ENCODE assay signal across 21 cellular contexts in genomic region chr18:28050561-28050960, GRCh38.
"Had no signal": no experiment of that assay in that cellular context is flagged by ENCODE, and none has a peak within 500 bp of the region (broad histone marks: within the 10 kb centered on the region; RNA-seq: fewer than 3 reads in every experiment).

No MANE protein-coding gene starts in this region.

- H3K27ac ChIP-seq: breast epithelium, sigmoid colon, tibial artery had no signal

- H3K27me3 ChIP-seq: breast epithelium, sigmoid colon, tibial artery had no signal

- H3K4me1 ChIP-seq: breast epithelium, sigmoid colon, tibial artery had no signal

- H3K4me3 Mint-ChIP-seq: activated CD4-positive, alpha-beta T cell treated with anti-CD3 and anti-CD28 coated beads for 36 hours; activated naive CD8-positive, alpha-beta T cell; activated T-cell treated with anti-CD3 and anti-CD28 coated beads, Interleukin-2, amount 50 U/mL, for 24 hours; activated T-helper 17 cell treated with anti-CD3 and anti-CD28 coated beads, Interleukin-2, amount 50 U/mL, for 72 hours; memory B cell; natural killer cell treated with Interleukin-12 subunit alpha and Interleukin-12 subunit beta and Interleukin-15 and Interleukin-18, amount 100 ng/mL, for 72 hours; stimulated activated naive CD8-positive, alpha-beta T cell treated with anti-CD3 and anti-CD28 coated beads, Interleukin-15, Interleukin-2, amounts not matched to agents 100 ng/mL and 50 ng/mL, for 24 hours; T-helper 1 cell treated with Interleukin-12 subunit alpha and Interleukin-12 subunit beta and Interleukin-4 antibody, amounts not matched to agents 30 μg/mL and 1 μg/mL, for 36 hours; WTC11 had no signal

- H3K4me1 Mint-ChIP-seq: activated CD4-positive, alpha-beta T cell treated with anti-CD3 and anti-CD28 coated beads for 36 hours; activated T-helper 17 cell treated with anti-CD3 and anti-CD28 coated beads, Interleukin-2, amount 50 U/mL, for 72 hours; memory B cell had no signal

- H3K27me3 Mint-ChIP-seq: activated CD4-positive, alpha-beta T cell treated with anti-CD3 and anti-CD28 coated beads for 36 hours; activated naive CD8-positive, alpha-beta T cell; activated T-cell treated with anti-CD3 and anti-CD28 coated beads, Interleukin-2, amount 50 U/mL, for 24 hours; activated T-helper 17 cell treated with anti-CD3 and anti-CD28 coated beads, Interleukin-2, amount 50 U/mL, for 72 hours; memory B cell; natural killer cell treated with Interleukin-12 subunit alpha and Interleukin-12 subunit beta and Interleukin-15 and Interleukin-18, amount 100 ng/mL, for 72 hours; stimulated activated naive CD8-positive, alpha-beta T cell treated with anti-CD3 and anti-CD28 coated beads, Interleukin-15, Interleukin-2, amounts not matched to agents 100 ng/mL and 50 ng/mL, for 24 hours had no signal

- H3K4me3 ChIP-seq: breast epithelium, sigmoid colon, tibial artery had no signal

- DNase-seq: activated CD4-positive, alpha-beta T cell treated with anti-CD3 and anti-CD28 coated beads for 36 hours; activated CD4-positive, alpha-beta T cell treated with anti-CD3 and anti-CD28 coated beads, Interleukin-2, amount 50 U/mL, for 4 hours; activated CD8-positive, alpha-beta memory T cell treated with anti-CD3 and anti-CD28 coated beads for 24 hours; activated CD8-positive, alpha-beta memory T cell treated with anti-CD3 and anti-CD28 coated beads, Interleukin-2, amount 50 U/mL, for 4 hours; activated naive CD4-positive, alpha-beta T cell; activated T-cell treated with anti-CD3 and anti-CD28 coated beads, Interleukin-2, amount 50 U/mL, for 24 hours; cerebellar nuclear complex; effector CD4-positive, alpha-beta T cell; left colon; sigmoid colon; substantia nigra; T1000; tibial artery had no signal

- H3K36me3 ChIP-seq: breast epithelium, sigmoid colon, tibial artery had no signal

- H3K36me3 Mint-ChIP-seq: activated naive CD8-positive, alpha-beta T cell; memory B cell; natural killer cell treated with Interleukin-12 subunit alpha and Interleukin-12 subunit beta and Interleukin-15 and Interleukin-18, amount 100 ng/mL, for 72 hours; WTC11 had no signal

- H3K27ac Mint-ChIP-seq: activated CD4-positive, alpha-beta T cell treated with anti-CD3 and anti-CD28 coated beads for 36 hours; activated naive CD8-positive, alpha-beta T cell; activated T-cell treated with anti-CD3 and anti-CD28 coated beads, Interleukin-2, amount 50 U/mL, for 24 hours; activated T-helper 17 cell treated with anti-CD3 and anti-CD28 coated beads, Interleukin-2, amount 50 U/mL, for 72 hours; memory B cell; natural killer cell treated with Interleukin-12 subunit alpha and Interleukin-12 subunit beta and Interleukin-15 and Interleukin-18, amount 100 ng/mL, for 72 hours; stimulated activated naive CD8-positive, alpha-beta T cell treated with anti-CD3 and anti-CD28 coated beads, Interleukin-15, Interleukin-2, amounts not matched to agents 100 ng/mL and 50 ng/mL, for 24 hours; T-helper 1 cell treated with Interleukin-12 subunit alpha and Interleukin-12 subunit beta and Interleukin-4 antibody, amounts not matched to agents 30 μg/mL and 1 μg/mL, for 36 hours had no signal

- H3K9me3 ChIP-seq: breast epithelium, sigmoid colon, tibial artery had no signal

- H3K9me3 Mint-ChIP-seq: natural killer cell treated with Interleukin-12 subunit alpha and Interleukin-12 subunit beta and Interleukin-15 and Interleukin-18, amount 100 ng/mL, for 72 hours; stimulated activated naive CD8-positive, alpha-beta T cell treated with anti-CD3 and anti-CD28 coated beads, Interleukin-15, Interleukin-2, amounts not matched to agents 100 ng/mL and 50 ng/mL, for 24 hours; T-helper 1 cell treated with Interleukin-12 subunit alpha and Interleukin-12 subunit beta and Interleukin-4 antibody, amounts not matched to agents 30 μg/mL and 1 μg/mL, for 36 hours had no signal
